In genomic region chr19:42386974-42387707, GRCh38 we compare ENCODE assay signal across 8 cellular contexts. TPM values are rescaled to one million over a fixed set of nuclear protein-coding genes. Genes with fewer than 3 reads are reported as not detected.
DNase-seq lines count a peak whose midpoint lies in the region; ATAC-seq and TF ChIP-seq lines count a peak whose summit lies in the region.

No MANE protein-coding gene starts in this region.

- H3K36me3 ChIP-seq in GM23248 (ENCODE audit: low read depth) = no peaks in the 10 kb centered on the region

- no peaks in the 10 kb centered on the region for H3K36me3 Mint-ChIP-seq in WTC11

- ATAC-seq in WTC11 (peak; percentile 93), left colon (peak; percentile 94), HG03469 (IDR thresholded peaks at IDR 0.05; ENCODE audit: unreplicated experiment) (no peak)

- intact Hi-C loops in left colon (cut with DNase I, micrococcal nuclease) = no loop called here

- H3K27ac ChIP-seq in GM23248 = no peak overlapping the region

- peak overlapping the region; percentile 94 for H2AFZ ChIP-seq in GM23248

- H3K4me1 ChIP-seq in GM23248 (ENCODE audit: insufficient read depth) = no peaks in the 10 kb centered on the region

- no peaks in the 10 kb centered on the region for H3K79me2 ChIP-seq in GM23248 (ENCODE audit: insufficient read depth)

- no peaks in the 10 kb centered on the region for H3K9me3 ChIP-seq in GM23248 (ENCODE audit: low read depth)

- H4K20me1 ChIP-seq in GM23248 (ENCODE audit: insufficient read depth) = no peaks in the 10 kb centered on the region

- peaks cover 2% of the 10 kb centered on the region; the same call in 1 of the 2 replicates for H3K27me3 ChIP-seq in GM23248 (replicated peaks; ENCODE audit: insufficient read depth)

- peak overlapping the region; percentile 66 for H3K4me3 ChIP-seq in GM23248

- DNase-seq in ACHN = peak; percentile 88
- DNase-seq in GM23248 = peak; percentile 73
- DNase-seq in NCI-H2171 (lab: John Stamatoyannopoulos, UW) = peak; percentile 59
- peak; percentile 89 for DNase-seq in WTC11 (ENCODE audit: low spot score)
- DNase-seq in central memory CD4-positive, alpha-beta T cell = peak; percentile 59
- peak; percentile 85 for DNase-seq in left colon
- DNase-seq in stimulated activated CD4-positive, alpha-beta T cell treated with anti-CD3 and anti-CD28 coated beads, Interleukin-4, amount 100 ng/mL, for 1 hour = peak; percentile 74

- H3K4me2 ChIP-seq in GM23248 (ENCODE audit: unreplicated experiment) = peak overlapping the region; percentile 75

- H3K9me2 ChIP-seq in GM23248 (ENCODE audit: insufficient read depth) = no peaks in the 10 kb centered on the region

- TF ChIP-seq CTCF in WTC11 (IDR thresholded peaks at IDR 0.05) = no peak; the same call in 1 of the 2 replicates

- no peaks in the 10 kb centered on the region for H3K9me3 Mint-ChIP-seq in WTC11

- H3K9ac ChIP-seq in GM23248 = peak overlapping the region; percentile 44; the same call in 1 of the 2 replicates

- peak overlapping the region; percentile 75 for H3K4me3 Mint-ChIP-seq in WTC11

- peak overlapping the region; percentile 83 for H3K27ac Mint-ChIP-seq in WTC11

- POLR2A ChIA-PET in WTC11 (lab: Charles Lee) = interaction anchor here (0.6 to 0.7 kb wide), 2 partner anchors 34 to 1017 kb away, joined by 3 read pairs; no protein-coding TSS in a partner anchor

- H3K27me3 Mint-ChIP-seq in WTC11 (ENCODE audit: low read depth) = peaks cover 50% of the 10 kb centered on the region

- H3K4me1 Mint-ChIP-seq in WTC11 = peaks cover 18% of the 10 kb centered on the region

- WGBS in GM23248 (ENCODE audit: low coverage in 1 of 2, low lambda C conversion rate in 2 of 2, missing lambda C conversion rate in 2 of 2), 2 experiments = 5% methylated on average over 33 to 47 of the region's 48 CpGs

- no peaks in the 10 kb centered on the region for H3F3A ChIP-seq in GM23248 (ENCODE audit: insufficient read depth)

- CTCF ChIA-PET in WTC11 (lab: Charles Lee) = interaction anchor here (0.7 to 2.8 kb wide), 7 partner anchors 9 to 108 kb away, joined by 3 to 20 read pairs (median 6); no protein-coding TSS in a partner anchor

- in situ Hi-C loops in ACHN (cut with HindIII; ENCODE audit: low pct_ligation_motif_present, low pct_unique_long_range_greater_than_20kb, low sequenced_read_pairs) (no loop called here), GM23248 (cut with MboI) (no loop called here)

TF ChIP-seq in WTC11, 78 proteins besides CTCF, POLR2A, EP300 and RAD21 (continues in another document):
- TF ChIP-seq ZNF416 (CRISPR knock-in tag; IDR thresholded peaks at IDR 0.05) (no peak), ZNF317 (CRISPR knock-in tag; IDR thresholded peaks at IDR 0.05; ENCODE audit: borderline replicate concordance, low read depth) (no peak), GABPB1 (CRISPR knock-in tag; IDR thresholded peaks at IDR 0.05) (no peak), ZNF671 (CRISPR knock-in tag; IDR thresholded peaks at IDR 0.05) (no peak), FOXJ3 (CRISPR knock-in tag; IDR thresholded peaks at IDR 0.05; ENCODE audit: borderline replicate concordance) (no peak), KAT7 (CRISPR knock-in tag; IDR thresholded peaks at IDR 0.05; ENCODE audit: borderline replicate concordance) (no peak), ZNF121 (CRISPR knock-in tag; IDR thresholded peaks at IDR 0.05) (no peak), CDX4 (CRISPR knock-in tag; IDR thresholded peaks at IDR 0.05; ENCODE audit: borderline replicate concordance) (no peak), NR2C2 (CRISPR knock-in tag; IDR thresholded peaks at IDR 0.05) (no peak), ZBTB43 (CRISPR knock-in tag; IDR thresholded peaks at IDR 0.05) (no peak), TEAD4 (CRISPR knock-in tag; IDR thresholded peaks at IDR 0.05) (no peak), USF2 (CRISPR knock-in tag; IDR thresholded peaks at IDR 0.05) (no peak), ZBTB21 (CRISPR knock-in tag; IDR thresholded peaks at IDR 0.05; ENCODE audit: borderline replicate concordance) (no peak), FOXP1 (CRISPR knock-in tag; IDR thresholded peaks at IDR 0.05; ENCODE audit: borderline replicate concordance) (peak; percentile 61; the same call in 1 of the 2 replicates), IRF1 (CRISPR knock-in tag; IDR thresholded peaks at IDR 0.05) (no peak)
- TF ChIP-seq, protein P1, sequence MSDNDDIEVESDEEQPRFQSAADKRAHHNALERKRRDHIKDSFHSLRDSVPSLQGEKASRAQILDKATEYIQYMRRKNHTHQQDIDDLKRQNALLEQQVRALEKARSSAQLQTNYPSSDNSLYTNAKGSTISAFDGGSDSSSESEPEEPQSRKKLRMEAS (CRISPR knock-in tag; IDR thresholded peaks at IDR 0.05) = peak; percentile 48
- TF ChIP-seq, protein P2, sequence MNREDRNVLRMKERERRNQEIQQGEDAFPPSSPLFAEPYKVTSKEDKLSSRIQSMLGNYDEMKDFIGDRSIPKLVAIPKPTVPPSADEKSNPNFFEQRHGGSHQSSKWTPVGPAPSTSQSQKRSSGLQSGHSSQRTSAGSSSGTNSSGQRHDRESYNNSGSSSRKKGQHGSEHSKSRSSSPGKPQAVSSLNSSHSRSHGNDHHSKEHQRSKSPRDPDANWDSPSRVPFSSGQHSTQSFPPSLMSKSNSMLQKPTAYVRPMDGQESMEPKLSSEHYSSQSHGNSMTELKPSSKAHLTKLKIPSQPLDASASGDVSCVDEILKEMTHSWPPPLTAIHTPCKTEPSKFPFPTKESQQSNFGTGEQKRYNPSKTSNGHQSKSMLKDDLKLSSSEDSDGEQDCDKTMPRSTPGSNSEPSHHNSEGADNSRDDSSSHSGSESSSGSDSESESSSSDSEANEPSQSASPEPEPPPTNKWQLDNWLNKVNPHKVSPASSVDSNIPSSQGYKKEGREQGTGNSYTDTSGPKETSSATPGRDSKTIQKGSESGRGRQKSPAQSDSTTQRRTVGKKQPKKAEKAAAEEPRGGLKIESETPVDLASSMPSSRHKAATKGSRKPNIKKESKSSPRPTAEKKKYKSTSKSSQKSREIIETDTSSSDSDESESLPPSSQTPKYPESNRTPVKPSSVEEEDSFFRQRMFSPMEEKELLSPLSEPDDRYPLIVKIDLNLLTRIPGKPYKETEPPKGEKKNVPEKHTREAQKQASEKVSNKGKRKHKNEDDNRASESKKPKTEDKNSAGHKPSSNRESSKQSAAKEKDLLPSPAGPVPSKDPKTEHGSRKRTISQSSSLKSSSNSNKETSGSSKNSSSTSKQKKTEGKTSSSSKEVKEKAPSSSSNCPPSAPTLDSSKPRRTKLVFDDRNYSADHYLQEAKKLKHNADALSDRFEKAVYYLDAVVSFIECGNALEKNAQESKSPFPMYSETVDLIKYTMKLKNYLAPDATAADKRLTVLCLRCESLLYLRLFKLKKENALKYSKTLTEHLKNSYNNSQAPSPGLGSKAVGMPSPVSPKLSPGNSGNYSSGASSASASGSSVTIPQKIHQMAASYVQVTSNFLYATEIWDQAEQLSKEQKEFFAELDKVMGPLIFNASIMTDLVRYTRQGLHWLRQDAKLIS (CRISPR knock-in tag; IDR thresholded peaks at IDR 0.05; ENCODE audit: borderline replicate concordance) = no peak

RNA-seq across cellular contexts. Expression of gene CNFN, which starts 3.0 kb away (rescaled TPM):
- total RNA-seq in GM23248 (2014; rRNA removed; shearing (Covaris generic)) = not detected in 2 replicates
- polyA plus RNA-seq in GM23248 (2016; fragmentation: Nextera tagmentation; extraction: Ambion mirVana) = 0.82 and 1.1 TPM in 2 replicates
- total RNA-seq in WTC11 (2021) = 9.6 to 14.8 TPM (median 11.5 TPM) in 3 replicates
- 1 to 10 TPM; 4.2 to 5.4 TPM for total RNA-seq in left colon

RNA-seq across cellular contexts. Expression of gene LIPE, which starts 40.0 kb away (rescaled TPM):
- 0.22 and 0.51 TPM in 2 replicates for total RNA-seq in GM23248 (2014; rRNA removed; shearing (Covaris generic))
- 0.61 and 1.1 TPM in 2 replicates for polyA plus RNA-seq in GM23248 (2016; fragmentation: Nextera tagmentation; extraction: Ambion mirVana)
- total RNA-seq in WTC11 (2021) (10.2 to 11.7 TPM (median 11.5 TPM) in 3 replicates), left colon (1 to 10 TPM; 7.1 to 9.7 TPM)

RNA-seq across cellular contexts. Expression of gene CXCL17, which starts 55.6 kb away (rescaled TPM):
- not detected in 2 replicates for total RNA-seq in GM23248 (2014; rRNA removed; shearing (Covaris generic))
- polyA plus RNA-seq in GM23248 (2016; fragmentation: Nextera tagmentation; extraction: Ambion mirVana) = not detected in 2 replicates
- total RNA-seq in WTC11 (2021) = not detected in 3 replicates
- not detected for total RNA-seq in left colon
